ENCODE assay signal across 13 cellular contexts in genomic region chr12:64400041-64400440, GRCh38. TPM values are rescaled to one million over a fixed set of nuclear protein-coding genes. Genes with fewer than 3 reads are reported as not detected.
DNase-seq lines count a peak whose midpoint lies in the region; ATAC-seq, FAIRE-seq and TF ChIP-seq lines count a peak whose summit lies in the region.
"Had no signal": no experiment of that assay in that cellular context is flagged by ENCODE, and none has a peak within 500 bp of the region (broad histone marks: within the 10 kb centered on the region; RNA-seq: fewer than 3 reads in every experiment).

No MANE protein-coding gene starts in this region.

- H3K9ac ChIP-seq in K562 (ENCODE audit: insufficient read depth in 1 of 2, low read depth in 2 of 2, low read length in 2 of 2) = no peak overlapping the region

- no peaks in the 10 kb centered on the region for H3K9me3 ChIP-seq in K562 (replicated peaks; ENCODE audit: control insufficient read depth, insufficient read depth, low read depth, low read length)
- H3K9me3 ChIP-seq: right atrium auricular region had no signal

- no peak overlapping the region for H3K4me2 ChIP-seq in K562 (ENCODE audit: insufficient read depth, low read length)

- TF ChIP-seq POLR2A in K562 (conservative IDR thresholded peaks at IDR 0.05) = no peak

- TF ChIP-seq CTCF in K562 (IDR thresholded peaks at IDR 0.05 in 2 of 3, conservative IDR thresholded peaks at IDR 0.05 in 1 of 3; ENCODE audit: insufficient read depth in 2 of 3, low read depth in 1 of 3, low read length in 3 of 3) = no peak

- TF ChIP-seq RAD21 in K562 (CRISPR knock-in tag; conservative IDR thresholded peaks at IDR 0.05 in 1 of 2, IDR thresholded peaks at IDR 0.05 in 1 of 2) = no peak

- H4K20me1 ChIP-seq in K562 (replicated peaks; ENCODE audit: control insufficient read depth, insufficient read depth, low read length) = no peaks in the 10 kb centered on the region

- peaks cover 10% of the 10 kb centered on the region for H3K79me2 ChIP-seq in K562 (ENCODE audit: control insufficient read depth, insufficient read depth, low read length)

- H3K27me3 ChIP-seq in K562 (ENCODE audit: control insufficient read depth in 2 of 2, insufficient read depth in 2 of 2, low read length in 2 of 2) = no peaks in the 10 kb centered on the region
- H3K27me3 ChIP-seq: right atrium auricular region had no signal

- in situ Hi-C loops in K562 (cut with MboI) = no loop called here

- no peak for ATAC-seq in K562
- no peak for ATAC-seq in HG03439 (IDR thresholded peaks at IDR 0.05; ENCODE audit: unreplicated experiment)
- no peak for ATAC-seq in HG03108 (IDR thresholded peaks at IDR 0.05; ENCODE audit: unreplicated experiment)
- no peak for ATAC-seq in GM21576 (IDR thresholded peaks at IDR 0.05; ENCODE audit: unreplicated experiment)
- ATAC-seq: activated naive CD8-positive, alpha-beta T cell treated with anti-CD3 and anti-CD28 coated beads, Interleukin-2, amount 50 U/mL, for 24 hours; stimulated activated memory B cell treated with anti-CD40 and anti-IgM and Interleukin-4, amounts not matched to agents 10 μg/mL and 1 μg/mL and 100 μg/mL, for 72 hours had no signal

- intact Hi-C loops in K562 (cut with micrococcal nuclease) = no loop called here

- H2AFZ ChIP-seq in K562 (ENCODE audit: low read depth, low read length) = peak overlapping the region; percentile 78

- WGBS in K562 (ENCODE audit: insufficient coverage, low coverage, missing lambda C conversion rate) = 4% methylated on average over 4 of the region's 4 CpGs

- BruUV-seq in K562 (replicated peaks; lab: Mats Ljungman, UMichigan) = no TSS peak

- H3K36me3 ChIP-seq in K562 (ENCODE audit: control insufficient read depth, insufficient read depth, low read length) = no peaks in the 10 kb centered on the region
- H3K36me3 ChIP-seq: right atrium auricular region had no signal

- CTCF ChIA-PET in K562 (lab: Yijun Ruan, JAX; ENCODE audit: low intra/inter-chr PET ratio) = no interaction called here

- peaks cover 9 to 10% of the 10 kb centered on the region in 2 experiments for H3K4me1 ChIP-seq in K562 (replicated peaks in 1 of 2; ENCODE audit: control insufficient read depth in 2 of 2, insufficient read depth in 2 of 2, low read length in 2 of 2)

- TF ChIP-seq EP300 in K562 (IDR thresholded peaks at IDR 0.05; ENCODE audit: low read length) = no peak

- H3K9me1 ChIP-seq in K562 (ENCODE audit: control insufficient read depth, insufficient read depth, low read length) = no peaks in the 10 kb centered on the region

- POLR2A ChIA-PET in K562 (lab: Yijun Ruan, JAX) = interaction anchor here (0.6 kb wide), 1 partner anchor 9 kb away, joined by 5 read pairs; the partner anchor contains the start of gene C12orf56

- DNase-seq in ELF-1 (ENCODE audit: low read depth, low spot score) = peak; percentile 35
- peak; percentile 48 for DNase-seq in NCI-H1436 treated with DMSO at 0.1 percent for 48 hours (lab: John Stamatoyannopoulos, UW)
- DNase-seq in K562 (ENCODE audit: extremely low read depth in 1 of 4, low spot score in 3 of 4) = peak in 2 of 4 experiments; percentile 46 to 64
- DNase-seq in left kidney (ENCODE audit: low read depth, low spot score) = peak; percentile 4
- DNase-seq in NCI-H82 treated with DMSO at 0.1 percent for 48 hours (lab: John Stamatoyannopoulos, UW; ENCODE audit: unreplicated experiment) = no peak
- DNase-seq: activated naive CD8-positive, alpha-beta T cell treated with anti-CD3 and anti-CD28 coated beads, Interleukin-2, amount 50 U/mL, for 24 hours; NCI-H1105 had no signal

- H3K27ac ChIP-seq in K562 (ENCODE audit: extremely low read depth, low read depth, low read length) = no peak overlapping the region
- H3K27ac ChIP-seq: right atrium auricular region had no signal

- H3K4me3 ChIP-seq in K562 = no peak overlapping the region
- H3K4me3 ChIP-seq: right atrium auricular region had no signal

- FAIRE-seq in K562 (lab: Jason Lieb, UNC) = peak; percentile 70
- FAIRE-seq: G401.6 had no signal

TF ChIP-seq in K562, 482 proteins besides CTCF, POLR2A, EP300 and RAD21 (continues in another document):
- 0 out of 2 replicates have a peak, but pooled peaks have one; percentile 26 for TF ChIP-seq CBFA2T3 (IDR thresholded peaks at IDR 0.05)
- TF ChIP-seq MBD1 (CRISPR knock-in tag; IDR thresholded peaks at IDR 0.05) = no peak
- no peak for TF ChIP-seq HMG20B (CRISPR knock-in tag; IDR thresholded peaks at IDR 0.05)
- TF ChIP-seq FOXA3 (CRISPR knock-in tag; conservative IDR thresholded peaks at IDR 0.05 in 1 of 2, IDR thresholded peaks at IDR 0.05 in 1 of 2) = no peak

RNA-seq across cellular contexts. Expression of gene XPOT, which starts 4.2 kb away (rescaled TPM):
- total RNA-seq in K562 (2011; cell fraction: chromatin; rRNA removed; ENCODE audit: low replicate concordance) = 187 and 428 TPM in 2 replicates
- total RNA-seq in K562 (2011; cell fraction: nucleolus; rRNA removed) = 80.2 and 98.4 TPM in 2 replicates
- total RNA-seq in K562 (2011; cell fraction: nucleoplasm; rRNA removed) = 152 and 159 TPM in 2 replicates
- total RNA-seq in K562 (2014; rRNA removed) (74.7 and 81.5 TPM in 2 replicates), K562 (2014; rRNA removed; fragmentation: Illumina TruSeq; extraction: Trizol) (123 and 136 TPM in 2 replicates), K562 (2015; rRNA removed; fragmentation: Illumina TruSeq; extraction: Trizol) (89.5 and 102 TPM in 2 replicates), K562 (2021) (141 and 144 TPM in 2 replicates)
- polyA plus RNA-seq in K562 (2011; rRNA removed) (192 TPM in 2 replicates), K562 (2014; fragmentation: Illumina TruSeq; extraction: Trizol) (120 and 159 TPM in 2 replicates), K562 (2014; fragmentation: Nextera tagmentation; extraction: Ambion mirVana) (10 to 100 TPM; 26.2 to 35.8 TPM), K562 (2014; rRNA removed) (90.8 and 91.8 TPM in 2 replicates)
- polyA plus RNA-seq in K562 (2011; cell fraction: cytosol; rRNA removed) = 29.9 and 68.5 TPM in 2 replicates
- polyA plus RNA-seq in K562 (2011; cell fraction: nucleus; rRNA removed) = 105 and 267 TPM in 2 replicates
- 63.2 and 128 TPM in 2 replicates for polyA plus RNA-seq in K562 (2012)
- 159 and 207 TPM in 2 replicates for polyA minus RNA-seq in K562 (2011; rRNA and poly(A)+ RNA removed)
- 66.8 and 87.7 TPM in 2 replicates for polyA minus RNA-seq in K562 (2011; cell fraction: cytosol; rRNA and poly(A)+ RNA removed)
- polyA minus RNA-seq in K562 (2011; cell fraction: nucleus; rRNA and poly(A)+ RNA removed) = 61.0 and 145 TPM in 2 replicates

RNA-seq across cellular contexts. Expression of gene C12orf56, which starts 9.5 kb away (rescaled TPM):
- 0.69 and 1.3 TPM in 2 replicates for total RNA-seq in K562 (2011; cell fraction: chromatin; rRNA removed; ENCODE audit: low replicate concordance)
- 0.26 TPM in 1 of 2 replicates, not detected in the other for total RNA-seq in K562 (2011; cell fraction: nucleolus; rRNA removed)
- 0.29 TPM in 1 of 2 replicates, not detected in the other for total RNA-seq in K562 (2011; cell fraction: nucleoplasm; rRNA removed)
- total RNA-seq in K562 (2014; rRNA removed) (0.49 and 1.00 TPM in 2 replicates), K562 (2014; rRNA removed; fragmentation: Illumina TruSeq; extraction: Trizol) (1.2 and 1.4 TPM in 2 replicates), K562 (2015; rRNA removed; fragmentation: Illumina TruSeq; extraction: Trizol) (1.0 and 1.2 TPM in 2 replicates), K562 (2021) (0.40 and 0.98 TPM in 2 replicates)
- polyA plus RNA-seq in K562 (2011; rRNA removed) (0.51 and 0.84 TPM in 2 replicates), K562 (2014; fragmentation: Illumina TruSeq; extraction: Trizol) (0.96 and 1.2 TPM in 2 replicates), K562 (2014; fragmentation: Nextera tagmentation; extraction: Ambion mirVana) (1 to 10 TPM; 3.2 to 4.8 TPM), K562 (2014; rRNA removed) (1.7 and 2.6 TPM in 2 replicates)
- 0.27 and 0.57 TPM in 2 replicates for polyA plus RNA-seq in K562 (2011; cell fraction: cytosol; rRNA removed)
- 0.14 and 0.55 TPM in 2 replicates for polyA plus RNA-seq in K562 (2011; cell fraction: nucleus; rRNA removed)
- polyA plus RNA-seq in K562 (2012) = 1.7 and 4.0 TPM in 2 replicates
- 0.15 and 0.39 TPM in 2 replicates for polyA minus RNA-seq in K562 (2011; rRNA and poly(A)+ RNA removed)
- not detected in 2 replicates for polyA minus RNA-seq in K562 (2011; cell fraction: cytosol; rRNA and poly(A)+ RNA removed)
- 0.11 and 0.13 TPM in 2 replicates for polyA minus RNA-seq in K562 (2011; cell fraction: nucleus; rRNA and poly(A)+ RNA removed)
- total RNA-seq: right atrium auricular region had no signal

RNA-seq across cellular contexts. Expression of gene TBK1, which starts 51.9 kb away (rescaled TPM):
- total RNA-seq in K562 (2011; cell fraction: chromatin; rRNA removed; ENCODE audit: low replicate concordance) = 22.1 and 91.8 TPM in 2 replicates
- total RNA-seq in K562 (2011; cell fraction: nucleolus; rRNA removed) = 8.7 and 16.3 TPM in 2 replicates
- total RNA-seq in K562 (2011; cell fraction: nucleoplasm; rRNA removed) = 24.5 and 26.7 TPM in 2 replicates
- total RNA-seq in K562 (2014; rRNA removed) (19.5 and 23.9 TPM in 2 replicates), K562 (2014; rRNA removed; fragmentation: Illumina TruSeq; extraction: Trizol) (40.1 and 43.9 TPM in 2 replicates), K562 (2015; rRNA removed; fragmentation: Illumina TruSeq; extraction: Trizol) (33.2 and 42.0 TPM in 2 replicates), K562 (2021) (21.5 and 23.7 TPM in 2 replicates)
- polyA plus RNA-seq in K562 (2011; rRNA removed) (19.7 and 27.8 TPM in 2 replicates), K562 (2014; fragmentation: Illumina TruSeq; extraction: Trizol) (27.8 and 32.3 TPM in 2 replicates), K562 (2014; fragmentation: Nextera tagmentation; extraction: Ambion mirVana) (10 to 100 TPM; 20.4 to 24.9 TPM), K562 (2014; rRNA removed) (29.3 and 33.0 TPM in 2 replicates)
- 1.7 and 6.0 TPM in 2 replicates for polyA plus RNA-seq in K562 (2011; cell fraction: cytosol; rRNA removed)
- 8.5 and 10.8 TPM in 2 replicates for polyA plus RNA-seq in K562 (2011; cell fraction: nucleus; rRNA removed)
- 17.4 and 17.8 TPM in 2 replicates for polyA plus RNA-seq in K562 (2012)
- polyA minus RNA-seq in K562 (2011; rRNA and poly(A)+ RNA removed) = 30.7 and 31.6 TPM in 2 replicates
- polyA minus RNA-seq in K562 (2011; cell fraction: cytosol; rRNA and poly(A)+ RNA removed) = 7.7 and 10.6 TPM in 2 replicates
- 11.6 and 21.8 TPM in 2 replicates for polyA minus RNA-seq in K562 (2011; cell fraction: nucleus; rRNA and poly(A)+ RNA removed)
